1 cellular context compared by ENCODE assay signal in genomic region chr10:79149662-79150443, GRCh38.
TF ChIP-seq lines count a peak whose summit lies in the region.

No MANE protein-coding gene starts in this region.

TF ChIP-seq in K562, 482 proteins besides CTCF, POLR2A, EP300 and RAD21 (continued from another document and continues in another):
- TF ChIP-seq CHD7 (IDR thresholded peaks at IDR 0.05; ENCODE audit: low read depth, low read length), result no peak
- peak; percentile 63 for TF ChIP-seq MYC (IDR thresholded peaks at IDR 0.05; ENCODE audit: low read depth, low read length)
- TF ChIP-seq MYC (CRISPR knock-in tag; IDR thresholded peaks at IDR 0.05; ENCODE audit: borderline replicate concordance, low read depth), result no peak
- peak; percentile 84; the same call in 1 of the 2 replicates for TF ChIP-seq ATF6 (CRISPR knock-in tag; IDR thresholded peaks at IDR 0.05)
- TF ChIP-seq GABPA (tag; conservative IDR thresholded peaks at IDR 0.05; ENCODE audit: low read depth), result peak; percentile 60; the same call in 1 of the 2 replicates
- TF ChIP-seq ZNF707 (CRISPR knock-in tag; conservative IDR thresholded peaks at IDR 0.05), result 0 out of 2 replicates have a peak, but pooled peaks have one; percentile 25
- peak; percentile 35 for TF ChIP-seq ATF4 (CRISPR knock-in tag; IDR thresholded peaks at IDR 0.05)
- peak in 1 of 2 experiments; percentile 7; a peak in 1 of 4 replicates for TF ChIP-seq TBL1XR1 (IDR thresholded peaks at IDR 0.05; ENCODE audit: low read length in 2 of 2)
- TF ChIP-seq RCOR1 (IDR thresholded peaks at IDR 0.05; ENCODE audit: borderline replicate concordance in 1 of 2, low read depth in 2 of 2, low read length in 2 of 2), result peak in 1 of 2 experiments; percentile 89; a peak in 2 of 4 replicates
- peak; percentile 82 for TF ChIP-seq CTBP1 (IDR thresholded peaks at IDR 0.05; ENCODE audit: borderline replicate concordance)
- no peak for TF ChIP-seq CBX2 (IDR thresholded peaks at IDR 0.05; ENCODE audit: insufficient read depth, low read length, poor library complexity, severe bottlenecking)
- TF ChIP-seq IFI16 (CRISPR knock-in tag; IDR thresholded peaks at IDR 0.05), result peak; percentile 43; the same call in 1 of the 2 replicates
- peak in 1 of 3 experiments; percentile 45; a peak in 1 of 6 replicates for TF ChIP-seq ZBTB11 (CRISPR knock-in tag; IDR thresholded peaks at IDR 0.05)
- peak; percentile 2; the same call in 1 of the 2 replicates for TF ChIP-seq CREM (IDR thresholded peaks at IDR 0.05; ENCODE audit: low read depth)
- peak; percentile 53 for TF ChIP-seq ARID1B (IDR thresholded peaks at IDR 0.05)
- TF ChIP-seq ZNF584 (CRISPR knock-in tag; IDR thresholded peaks at IDR 0.05; ENCODE audit: low read depth), result peak; percentile 19; the same call in 1 of the 2 replicates
- TF ChIP-seq SPI1 (IDR thresholded peaks at IDR 0.05; ENCODE audit: borderline replicate concordance, low read depth, low read length), result peak; percentile 62
- 0 out of 2 replicates have a peak, but pooled peaks have one; percentile 10 for TF ChIP-seq ZNF695 (CRISPR knock-in tag; IDR thresholded peaks at IDR 0.05)
- TF ChIP-seq TCF3 (CRISPR knock-in tag; IDR thresholded peaks at IDR 0.05), result peak; percentile 45; the same call in 1 of the 2 replicates
- TF ChIP-seq CBFA2T3 (IDR thresholded peaks at IDR 0.05), result no peak; the same call in 1 of the 2 replicates
- TF ChIP-seq ZNF592 (IDR thresholded peaks at IDR 0.05), result peak; percentile 97
- 0 out of 2 replicates have a peak, but pooled peaks have one; percentile 42 for TF ChIP-seq MTA3 (IDR thresholded peaks at IDR 0.05; ENCODE audit: borderline replicate concordance)
- peak; percentile 36; the same call in 1 of the 2 replicates for TF ChIP-seq ATF7 (IDR thresholded peaks at IDR 0.05)
- peak; percentile 73; the same call in 1 of the 2 replicates for TF ChIP-seq MYNN (IDR thresholded peaks at IDR 0.05)
- TF ChIP-seq MYNN (CRISPR knock-in tag; IDR thresholded peaks at IDR 0.05), result no peak
- TF ChIP-seq L3MBTL2 (IDR thresholded peaks at IDR 0.05), result peak; percentile 63
- 0 out of 2 replicates have a peak, but pooled peaks have one; percentile 70 for TF ChIP-seq KAT7 (CRISPR knock-in tag; IDR thresholded peaks at IDR 0.05; ENCODE audit: borderline replicate concordance)
- peak; percentile 92 for TF ChIP-seq ZBTB9 (CRISPR knock-in tag; IDR thresholded peaks at IDR 0.05)
